ENCODE assay signal across 26 cellular contexts in the genomic region with DNA sequence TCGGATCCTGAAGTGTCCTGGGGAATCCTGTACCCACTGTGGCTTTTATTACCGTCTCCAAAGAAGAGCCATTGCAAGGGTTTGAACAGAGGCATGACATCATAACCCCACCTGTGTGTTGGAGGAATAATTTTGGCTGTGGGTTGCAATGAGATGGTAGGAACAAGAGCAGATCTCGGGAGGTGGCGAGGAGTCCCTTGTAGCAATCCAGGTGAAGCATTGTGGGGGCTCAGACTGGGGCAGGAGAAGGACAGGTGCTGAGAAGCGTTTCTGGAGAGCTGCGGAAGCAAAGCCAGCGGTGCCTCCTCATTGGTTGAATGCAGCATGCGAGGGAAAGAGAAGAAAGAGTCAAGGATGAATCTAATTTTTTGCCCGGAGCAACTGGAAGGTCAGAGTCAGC.
"Had no signal": no experiment of that assay in that cellular context is flagged by ENCODE, and none has a peak within 500 bp of the region (broad histone marks: within the 10 kb centered on the region; RNA-seq: fewer than 3 reads in every experiment).

No MANE protein-coding gene starts in this region.

- H3K36me3 ChIP-seq: brain microvascular endothelial cell, Peyer's patch had no signal

- H3K4me1 ChIP-seq: Peyer's patch had no signal

- ATAC-seq: activated CD8-positive, alpha-beta memory T cell treated with anti-CD3 and anti-CD28 coated beads, Interleukin-2, amount 10 ng/mL, durations not matched to agents 7 days and 5 days; activated naive CD4-positive, alpha-beta T cell treated with anti-CD3 and anti-CD28 coated beads, Interleukin-2, amount 50 U/mL, for 72 hours; activated naive CD8-positive, alpha-beta T cell treated with anti-CD3 and anti-CD28 coated beads, Interleukin-2, amount 50 U/mL, for 24 hours; activated T-cell treated with anti-CD3 and anti-CD28 coated beads, Interleukin-2, amount 50 U/mL, for 4 hours; T-helper 17 cell had no signal

- H3K27ac Mint-ChIP-seq: activated B cell treated with CpG ODN at 0.5 μM for 24 hours; activated CD4-positive, alpha-beta T cell treated with anti-CD3 and anti-CD28 coated beads, Interleukin-2, amount 10 ng/mL, durations not matched to agents 24 days and 14 days; activated CD8-positive, alpha-beta memory T cell treated with anti-CD3 and anti-CD28 coated beads, Interleukin-2, amount 10 ng/mL, durations not matched to agents 7 days and 5 days; activated naive CD4-positive, alpha-beta T cell treated with anti-CD3 and anti-CD28 coated beads, Interleukin-2, amount 50 U/mL, for 72 hours; activated naive CD8-positive, alpha-beta T cell treated with anti-CD3 and anti-CD28 coated beads, Interleukin-2, amount 50 U/mL, for 24 hours; T-helper 17 cell had no signal

- DNase-seq: activated B cell treated with CpG ODN at 0.5 μM for 24 hours; activated CD4-positive, alpha-beta T cell treated with anti-CD3 and anti-CD28 coated beads for 1 hour; activated CD4-positive, alpha-beta T cell treated with anti-CD3 and anti-CD28 coated beads, Interleukin-2, amount 10 ng/mL, durations not matched to agents 24 days and 14 days; activated CD4-positive, alpha-beta T cell treated with anti-CD3 and anti-CD28 coated beads, Interleukin-2, amount 50 U/mL, for 48 hours; activated CD8-positive, alpha-beta memory T cell treated with anti-CD3 and anti-CD28 coated beads, Interleukin-2, amount 10 ng/mL, durations not matched to agents 7 days and 5 days; activated effector memory CD4-positive, alpha-beta T cell treated with anti-CD3 and anti-CD28 coated beads, Interleukin-2, amount 50 U/mL, for 16 hours; activated naive CD4-positive, alpha-beta T cell treated with Interleukin-2 at 50 U/mL for 16 hours; activated naive CD8-positive, alpha-beta T cell treated with anti-CD3 and anti-CD28 coated beads, Interleukin-2, amount 50 U/mL, for 24 hours; activated T-cell treated with anti-CD3 and anti-CD28 coated beads, Interleukin-2, amount 50 U/mL, for 4 hours; amygdala; brain microvascular endothelial cell; Kasumi-1; KBM-7; NCI-H1048; NCI-H1930; NCI-H2171 treated with DMSO at 0.1 percent for 48 hours; NCI-H345; NCI-H510A; NCI-H526 treated with DMSO at 0.1 percent for 48 hours; NK-92 treated with Interleukin-12 subunit alpha and Interleukin-12 subunit beta, amount 100 ng/mL, for 24 hours; OCI-M1; Peyer's patch; SHP77 treated with DMSO at 0.1 percent for 48 hours; T-helper 17 cell; T-helper 9 cell had no signal

- H3K9me3 ChIP-seq: Peyer's patch had no signal

- H3K4me3 ChIP-seq: Peyer's patch had no signal

- H3K4me3 Mint-ChIP-seq: activated B cell treated with CpG ODN at 0.5 μM for 24 hours; activated CD4-positive, alpha-beta T cell treated with anti-CD3 and anti-CD28 coated beads, Interleukin-2, amount 10 ng/mL, durations not matched to agents 24 days and 14 days; activated CD8-positive, alpha-beta memory T cell treated with anti-CD3 and anti-CD28 coated beads, Interleukin-2, amount 10 ng/mL, durations not matched to agents 7 days and 5 days; activated naive CD8-positive, alpha-beta T cell treated with anti-CD3 and anti-CD28 coated beads, Interleukin-2, amount 50 U/mL, for 24 hours; activated T-cell treated with anti-CD3 and anti-CD28 coated beads, Interleukin-2, amount 50 U/mL, for 4 hours; T-helper 17 cell had no signal

- H3K36me3 Mint-ChIP-seq: activated CD8-positive, alpha-beta memory T cell treated with anti-CD3 and anti-CD28 coated beads, Interleukin-2, amount 10 ng/mL, durations not matched to agents 7 days and 5 days; activated naive CD4-positive, alpha-beta T cell treated with anti-CD3 and anti-CD28 coated beads, Interleukin-2, amount 50 U/mL, for 72 hours had no signal

- H3K9me3 Mint-ChIP-seq: activated CD4-positive, alpha-beta T cell treated with anti-CD3 and anti-CD28 coated beads, Interleukin-2, amount 10 ng/mL, durations not matched to agents 24 days and 14 days; activated naive CD8-positive, alpha-beta T cell treated with anti-CD3 and anti-CD28 coated beads, Interleukin-2, amount 50 U/mL, for 24 hours; activated T-cell treated with anti-CD3 and anti-CD28 coated beads, Interleukin-2, amount 50 U/mL, for 4 hours had no signal

- H3K4me1 Mint-ChIP-seq: activated B cell treated with CpG ODN at 0.5 μM for 24 hours; activated CD4-positive, alpha-beta T cell treated with anti-CD3 and anti-CD28 coated beads, Interleukin-2, amount 10 ng/mL, durations not matched to agents 24 days and 14 days; activated CD8-positive, alpha-beta memory T cell treated with anti-CD3 and anti-CD28 coated beads, Interleukin-2, amount 10 ng/mL, durations not matched to agents 7 days and 5 days; activated naive CD8-positive, alpha-beta T cell treated with anti-CD3 and anti-CD28 coated beads, Interleukin-2, amount 50 U/mL, for 24 hours; T-helper 17 cell had no signal

- H3K27me3 ChIP-seq: brain microvascular endothelial cell, Peyer's patch had no signal

- H3K27me3 Mint-ChIP-seq: activated B cell treated with CpG ODN at 0.5 μM for 24 hours; activated CD4-positive, alpha-beta T cell treated with anti-CD3 and anti-CD28 coated beads, Interleukin-2, amount 10 ng/mL, durations not matched to agents 24 days and 14 days; activated CD8-positive, alpha-beta memory T cell treated with anti-CD3 and anti-CD28 coated beads, Interleukin-2, amount 10 ng/mL, durations not matched to agents 7 days and 5 days; activated naive CD8-positive, alpha-beta T cell treated with anti-CD3 and anti-CD28 coated beads, Interleukin-2, amount 50 U/mL, for 24 hours; T-helper 17 cell had no signal

- H3K27ac ChIP-seq: brain microvascular endothelial cell, Peyer's patch had no signal
